17 cellular contexts compared by ENCODE assay signal in genomic region chr9:130219661-130220081, GRCh38. TPM values are rescaled to one million over a fixed set of nuclear protein-coding genes. Genes with fewer than 3 reads are reported as not detected.
DNase-seq lines count a peak whose midpoint lies in the region; ATAC-seq and TF ChIP-seq lines count a peak whose summit lies in the region.
"Had no signal": no experiment of that assay in that cellular context is flagged by ENCODE, and none has a peak within 500 bp of the region (broad histone marks: within the 10 kb centered on the region; RNA-seq: fewer than 3 reads in every experiment).

No MANE protein-coding gene starts in this region.

- H3K18ac ChIP-seq in mesenchymal stem cell (ENCODE audit: low read depth in 1 of 2, low read length in 2 of 2): peak overlapping the region in 1 of 2 experiments; percentile 54

- peaks cover 36% of the 10 kb centered on the region for H3K79me1 ChIP-seq in mesenchymal stem cell (replicated peaks; ENCODE audit: low read length, poor library complexity, severe bottlenecking)

- H3K4ac ChIP-seq in mesenchymal stem cell (ENCODE audit: low read depth in 1 of 2, low read length in 2 of 2): peak overlapping the region in 1 of 2 experiments; percentile 75

- no peaks in the 10 kb centered on the region for H3K36me3 Mint-ChIP-seq in activated CD4-positive, alpha-beta T cell treated with anti-CD3 and anti-CD28 coated beads, Interleukin-2, amount 10 ng/mL, durations not matched to agents 24 days and 14 days (ENCODE audit: low read depth)
- H3K36me3 Mint-ChIP-seq: natural killer cell treated with Interleukin-12 subunit alpha and Interleukin-12 subunit beta and Interleukin-15 and Interleukin-18, amount 100 ng/mL, for 72 hours had no signal

- H3K9ac ChIP-seq in mesenchymal stem cell (ENCODE audit: low read length) (no peak overlapping the region), stomach smooth muscle (ENCODE audit: low read length in 2 of 2) (peak overlapping the region; percentile 22 to 51)

- no peak overlapping the region for H2BK5ac ChIP-seq in mesenchymal stem cell (ENCODE audit: low read depth, low read length, poor library complexity, severe bottlenecking)

- no peak overlapping the region for H2AFZ ChIP-seq in mesenchymal stem cell (ENCODE audit: low read depth, low read length)

- H3K4me3 ChIP-seq in WERI-Rb-1 (ENCODE audit: low read depth, low read length) (no peak overlapping the region), mesenchymal stem cell (ENCODE audit: insufficient read depth in 1 of 2, low read depth in 1 of 2, low read length in 2 of 2) (no peak overlapping the region), stomach smooth muscle (ENCODE audit: low read length in 2 of 2) (no peak overlapping the region)
- H3K4me3 ChIP-seq: heart left ventricle, MG63, psoas muscle had no signal

- H2AK5ac ChIP-seq in mesenchymal stem cell (ENCODE audit: low read length, severe bottlenecking): no peak overlapping the region

- peaks cover 47% of the 10 kb centered on the region for H3K36me3 ChIP-seq in WERI-Rb-1
- H3K36me3 ChIP-seq in mesenchymal stem cell (ENCODE audit: control insufficient read depth in 1 of 2, insufficient read depth in 2 of 2, low read depth in 1 of 2, low read length in 2 of 2): peaks cover 16 to 42% of the 10 kb centered on the region in 2 experiments
- H3K36me3 ChIP-seq in stomach smooth muscle (ENCODE audit: control insufficient read depth in 2 of 2, insufficient read depth in 2 of 2, low read length in 2 of 2): peaks cover 12 to 13% of the 10 kb centered on the region in 2 donors
- H3K36me3 ChIP-seq: heart left ventricle had no signal

- H2BK12ac ChIP-seq in mesenchymal stem cell (ENCODE audit: low read length in 2 of 2): peak overlapping the region in 1 of 2 experiments; percentile 89

- H3K27me3 ChIP-seq in WERI-Rb-1 (ENCODE audit: insufficient read depth, low read depth, severe bottlenecking) (no peaks in the 10 kb centered on the region), mesenchymal stem cell (ENCODE audit: control insufficient read depth in 1 of 2, insufficient read depth in 1 of 2, low read length in 2 of 2) (no peaks in the 10 kb centered on the region), stomach smooth muscle (ENCODE audit: control insufficient read depth in 1 of 2, insufficient read depth in 2 of 2, low read length in 2 of 2) (no peaks in the 10 kb centered on the region), foreskin keratinocyte (no peaks in the 10 kb centered on the region)
- H3K27me3 ChIP-seq: heart left ventricle, MG63 had no signal

- H4K8ac ChIP-seq in mesenchymal stem cell (ENCODE audit: low read length): peak overlapping the region; percentile 71

- H4K91ac ChIP-seq in mesenchymal stem cell (ENCODE audit: low read length): peak overlapping the region; percentile 81

- no peak for ATAC-seq in foreskin keratinocyte
- ATAC-seq: activated CD4-positive, CD25-positive, alpha-beta regulatory T cell treated with anti-CD3 and anti-CD28 coated beads, Interleukin-2, amount 50 U/mL, for 24 hours; natural killer cell treated with Interleukin-12 subunit alpha and Interleukin-12 subunit beta and Interleukin-15 and Interleukin-18, amount 100 ng/mL, for 72 hours; psoas muscle had no signal

- DNase-seq in NCI-H524 (lab: John Stamatoyannopoulos, UW) (peak; percentile 61 to 75), WERI-Rb-1 (peak; percentile 85), mesenchymal stem cell (no peak), A172 (ENCODE audit: low spot score) (no peak), foreskin keratinocyte (no peak)
- DNase-seq in activated CD4-positive, alpha-beta T cell treated with anti-CD3 and anti-CD28 coated beads, Interleukin-2, amount 10 ng/mL, durations not matched to agents 24 days and 14 days: no peak
- DNase-seq: MG63; NCI-H1694; NCI-H226; psoas muscle; stimulated activated naive CD4-positive, alpha-beta T cell had no signal

- H3K27ac ChIP-seq in WERI-Rb-1 (peak overlapping the region; percentile 84), mesenchymal stem cell (ENCODE audit: low read length, poor library complexity, severe bottlenecking) (no peak overlapping the region), stomach smooth muscle (ENCODE audit: low read length) (peak overlapping the region; percentile 82), foreskin keratinocyte (no peak overlapping the region)
- H3K27ac ChIP-seq: psoas muscle had no signal

- H2BK15ac ChIP-seq in mesenchymal stem cell (ENCODE audit: low read depth, poor library complexity, severe bottlenecking): no peak overlapping the region

- H3K14ac ChIP-seq in mesenchymal stem cell (ENCODE audit: low read length in 2 of 2): peak overlapping the region in 1 of 2 experiments; percentile 5

- 77% methylated on average over 15 of the region's 15 CpGs for WGBS in mesenchymal stem cell

- H3K9me3 ChIP-seq in WERI-Rb-1 (ENCODE audit: severe bottlenecking) (peaks cover 2% of the 10 kb centered on the region), mesenchymal stem cell (ENCODE audit: control insufficient read depth, low read length) (no peaks in the 10 kb centered on the region), stomach smooth muscle (ENCODE audit: control insufficient read depth in 2 of 2, low read length in 2 of 2) (no peaks in the 10 kb centered on the region)
- H3K9me3 ChIP-seq: heart left ventricle, MG63, psoas muscle had no signal

- no peak overlapping the region for H3K27ac Mint-ChIP-seq in activated CD4-positive, alpha-beta T cell treated with anti-CD3 and anti-CD28 coated beads, Interleukin-2, amount 10 ng/mL, durations not matched to agents 24 days and 14 days
- H3K27ac Mint-ChIP-seq: natural killer cell treated with Interleukin-12 subunit alpha and Interleukin-12 subunit beta and Interleukin-15 and Interleukin-18, amount 100 ng/mL, for 72 hours had no signal

- peak overlapping the region in 1 of 2 experiments; percentile 47 for H3K23ac ChIP-seq in mesenchymal stem cell (ENCODE audit: low read length in 2 of 2)

- H3K27me3 Mint-ChIP-seq in activated CD4-positive, alpha-beta T cell treated with anti-CD3 and anti-CD28 coated beads, Interleukin-2, amount 10 ng/mL, durations not matched to agents 24 days and 14 days: no peaks in the 10 kb centered on the region
- H3K27me3 Mint-ChIP-seq: natural killer cell treated with Interleukin-12 subunit alpha and Interleukin-12 subunit beta and Interleukin-15 and Interleukin-18, amount 100 ng/mL, for 72 hours had no signal

- H3K9me3 Mint-ChIP-seq in activated CD4-positive, alpha-beta T cell treated with anti-CD3 and anti-CD28 coated beads, Interleukin-2, amount 10 ng/mL, durations not matched to agents 24 days and 14 days: no peaks in the 10 kb centered on the region
- H3K9me3 Mint-ChIP-seq: natural killer cell treated with Interleukin-12 subunit alpha and Interleukin-12 subunit beta and Interleukin-15 and Interleukin-18, amount 100 ng/mL, for 72 hours had no signal

- no peaks in the 10 kb centered on the region for H3K4me1 Mint-ChIP-seq in activated CD4-positive, alpha-beta T cell treated with anti-CD3 and anti-CD28 coated beads, Interleukin-2, amount 10 ng/mL, durations not matched to agents 24 days and 14 days

- peaks cover 29% of the 10 kb centered on the region for H3K4me1 ChIP-seq in mesenchymal stem cell (ENCODE audit: control insufficient read depth, insufficient read depth, low read depth, low read length)
- H3K4me1 ChIP-seq in stomach smooth muscle (ENCODE audit: control insufficient read depth, insufficient read depth, low read length): peaks cover 41% of the 10 kb centered on the region
- H3K4me1 ChIP-seq in foreskin keratinocyte: no peaks in the 10 kb centered on the region
- H3K4me1 ChIP-seq: psoas muscle had no signal

- intact Hi-C loops in activated CD4-positive, alpha-beta T cell treated with anti-CD3 and anti-CD28 coated beads, Interleukin-2, amount 10 ng/mL, durations not matched to agents 24 days and 14 days (cut with micrococcal nuclease): no loop called here

- peak; percentile 48; the same call in 1 of the 2 replicates for TF ChIP-seq CTCF in WERI-Rb-1 (IDR thresholded peaks at IDR 0.05; ENCODE audit: low read depth, low read length)
- no peak for TF ChIP-seq CTCF in foreskin keratinocyte (conservative IDR thresholded peaks at IDR 0.05)

- H3K4me2 ChIP-seq in mesenchymal stem cell (ENCODE audit: low read length, poor library complexity, severe bottlenecking): no peak overlapping the region

- no peak overlapping the region for H3K4me3 Mint-ChIP-seq in activated CD4-positive, alpha-beta T cell treated with anti-CD3 and anti-CD28 coated beads, Interleukin-2, amount 10 ng/mL, durations not matched to agents 24 days and 14 days
- H3K4me3 Mint-ChIP-seq: natural killer cell treated with Interleukin-12 subunit alpha and Interleukin-12 subunit beta and Interleukin-15 and Interleukin-18, amount 100 ng/mL, for 72 hours had no signal

- H2BK120ac ChIP-seq in mesenchymal stem cell (ENCODE audit: low read depth, low read length): peak overlapping the region; percentile 22

RNA-seq across cellular contexts. Expression of gene HMCN2, which starts 45.9 kb away (rescaled TPM):
- polyA plus RNA-seq in mesenchymal stem cell (2013, experiment 1 of 2): 0.06 TPM
- 0.10 TPM for polyA plus RNA-seq in mesenchymal stem cell (2013, experiment 2 of 2)
- total RNA-seq in A172 (2014; rRNA removed; shearing (Covaris generic)): 0.02 and 0.05 TPM in 2 replicates
- not detected in 2 replicates for total RNA-seq in activated CD4-positive, alpha-beta T cell treated with anti-CD3 and anti-CD28 coated beads, Interleukin-2, amount 10 ng/mL, durations not matched to agents 24 days and 14 days
- not detected in 2 replicates for total RNA-seq in foreskin keratinocyte
- not detected in 2 replicates for polyA plus RNA-seq in foreskin keratinocyte
- total RNA-seq: natural killer cell treated with Interleukin-12 subunit alpha and Interleukin-12 subunit beta and Interleukin-15 and Interleukin-18, amount 100 ng/mL, for 72 hours; SK-MEL-5 had no signal
- polyA plus RNA-seq: fibroblast of lung had no signal

RNA-seq across cellular contexts. Expression of gene NCS1, which starts 47.5 kb away (rescaled TPM):
- 38.8 TPM for polyA plus RNA-seq in mesenchymal stem cell (2013, experiment 1 of 2)
- 37.7 TPM for polyA plus RNA-seq in mesenchymal stem cell (2013, experiment 2 of 2)
- 42.6 and 43.2 TPM in 2 replicates for total RNA-seq in A172 (2014; rRNA removed; shearing (Covaris generic))
- 5.3 and 5.4 TPM in 2 replicates for total RNA-seq in activated CD4-positive, alpha-beta T cell treated with anti-CD3 and anti-CD28 coated beads, Interleukin-2, amount 10 ng/mL, durations not matched to agents 24 days and 14 days
- 44.0 and 44.7 TPM in 2 replicates for total RNA-seq in foreskin keratinocyte
- 36.2 and 39.1 TPM in 2 replicates for polyA plus RNA-seq in foreskin keratinocyte

Comparison
In these comparisons a context has a peak if more than half of its experiments do, and no peak if none do; other contexts are left out.
1. DNase-seq: peak in NCI-H524 (2 of 2) and WERI-Rb-1 (single experiment); none in mesenchymal stem cell (single experiment), A172 (single experiment), activated CD4-positive, alpha-beta T cell treated with anti-CD3 and anti-CD28 coated beads, Interleukin-2, amount 10 ng/mL, durations not matched to agents 24 days and 14 days (single experiment) and foreskin keratinocyte (0 of 2).
2. H3K27ac ChIP-seq: peak in WERI-Rb-1 (single experiment) and stomach smooth muscle (single experiment); none in mesenchymal stem cell (single experiment) and foreskin keratinocyte (single experiment).